12 cellular contexts compared by ENCODE assay signal in genomic region chr13:49452725-49453457, GRCh38.
DNase-seq lines count a peak whose midpoint lies in the region; ATAC-seq and TF ChIP-seq lines count a peak whose summit lies in the region.
"Had no signal": no experiment of that assay in that cellular context is flagged by ENCODE, and none has a peak within 500 bp of the region (broad histone marks: within the 10 kb centered on the region; RNA-seq: fewer than 3 reads in every experiment).

No MANE protein-coding gene starts in this region.

- H3K4me3 ChIP-seq in LNCaP clone FGC (ENCODE audit: low read depth, low read length) = no peak overlapping the region

- TF ChIP-seq CTCF in 22Rv1 (IDR thresholded peaks at IDR 0.05) (no peak), C4-2B (conservative IDR thresholded peaks at IDR 0.05) (no peak), LNCaP clone FGC (IDR thresholded peaks at IDR 0.05; ENCODE audit: control insufficient read depth, extremely low read depth, insufficient read depth) (no peak)

- ATAC-seq in HG03045 (IDR thresholded peaks at IDR 0.05; ENCODE audit: unreplicated experiment) = no peak

- DNase-seq in LNCaP clone FGC (ENCODE audit: low read depth) = peak; percentile 54
- DNase-seq in left kidney (ENCODE audit: low read depth, low spot score) = peak; percentile 24
- no peak for DNase-seq in stimulated activated CD8-positive, alpha-beta memory T cell treated with anti-CD3 and anti-CD28 coated beads, Interleukin-4, amount 100 ng/mL, for 48 hours
- DNase-seq in NCI-H2227 treated with DMSO at 0.1 percent for 48 hours (lab: John Stamatoyannopoulos, UW) = no peak
- DNase-seq in activated CD8-positive, alpha-beta memory T cell treated with anti-CD3 and anti-CD28 coated beads, Interleukin-2, amount 50 U/mL, for 4 hours = no peak
- DNase-seq: DMS53, HCEC 1CT, HFFc6 had no signal

- H3K27ac ChIP-seq in 22Rv1 (peak overlapping the region; percentile 51), C4-2B (peak overlapping the region; percentile 74)
- H3K27ac ChIP-seq: HL-60 had no signal

Comparison
In these comparisons a context has a peak if more than half of its experiments do, and no peak if none do; other contexts are left out.
1. DNase-seq: peak in LNCaP clone FGC (single experiment) and left kidney (single experiment); none in stimulated activated CD8-positive, alpha-beta memory T cell treated with anti-CD3 and anti-CD28 coated beads, Interleukin-4, amount 100 ng/mL, for 48 hours (single experiment), NCI-H2227 treated with DMSO at 0.1 percent for 48 hours (single experiment) and activated CD8-positive, alpha-beta memory T cell treated with anti-CD3 and anti-CD28 coated beads, Interleukin-2, amount 50 U/mL, for 4 hours (single experiment).